In the genomic region with DNA sequence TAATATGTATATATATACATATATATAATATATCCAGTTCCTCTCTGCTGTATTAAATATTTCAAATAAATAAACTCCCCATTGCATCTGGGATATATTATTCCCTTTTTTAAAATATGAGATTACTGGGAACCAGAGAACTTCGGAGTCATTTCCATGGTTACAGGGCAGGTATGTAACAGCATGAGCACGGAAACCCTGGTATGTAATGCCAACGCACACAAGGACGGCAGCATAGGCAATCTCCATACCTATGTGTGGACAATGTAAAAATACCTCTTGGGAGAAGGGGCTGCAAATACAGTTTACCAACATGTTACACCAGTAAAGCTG, we compare ENCODE assay signal across 10 cellular contexts.
DNase-seq lines count a peak whose midpoint lies in the region; ATAC-seq and TF ChIP-seq lines count a peak whose summit lies in the region.
"Had no signal": no experiment of that assay in that cellular context is flagged by ENCODE, and none has a peak within 500 bp of the region (broad histone marks: within the 10 kb centered on the region; RNA-seq: fewer than 3 reads in every experiment).

No MANE protein-coding gene starts in this region.

- intact Hi-C loops in A673 (cut with micrococcal nuclease; ENCODE audit: unreplicated experiment) (no loop called here), natural killer cell (cut with micrococcal nuclease) (no loop called here)

- no peaks in the 10 kb centered on the region for H3K4me1 Mint-ChIP-seq in central memory CD8-positive, alpha-beta T cell
- peaks cover 0 to 5% of the 10 kb centered on the region in 2 donors for H3K4me1 Mint-ChIP-seq in natural killer cell

- H3K9me3 Mint-ChIP-seq in central memory CD8-positive, alpha-beta T cell = no peaks in the 10 kb centered on the region
- no peaks in the 10 kb centered on the region for H3K9me3 Mint-ChIP-seq in natural killer cell

- CTCF ChIA-PET in A673 (lab: Charles Lee) = no interaction called here
- CTCF ChIA-PET in HEK293T (lab: Yijun Ruan, JAX) = interaction anchor here (1.4 kb wide), 1 partner anchor 25 kb away, joined by 4 read pairs; no protein-coding TSS in a partner anchor

- no peaks in the 10 kb centered on the region for H3K4me1 ChIP-seq in A673 (ENCODE audit: insufficient read depth, low read length, poor library complexity, severe bottlenecking)

- H3K9me3 ChIP-seq in A673 (ENCODE audit: low read depth, low read length, poor library complexity, severe bottlenecking) = no peaks in the 10 kb centered on the region

- TF ChIP-seq CTCF in A673 (conservative IDR thresholded peaks at IDR 0.05; ENCODE audit: low read depth, low read length) (no peak; the same call in 1 of the 2 replicates), natural killer cell (IDR thresholded peaks at IDR 0.05) (no peak)

- POLR2A ChIA-PET in A673 (lab: Charles Lee; ENCODE audit: low non-redundant PET) = no interaction called here
- POLR2A ChIA-PET in HEK293T (lab: Yijun Ruan, JAX) = interaction anchor here (1.1 kb wide), 2 partner anchors 59 to 63 kb away, joined by 4 to 6 read pairs; a partner anchor contains a TSS

- H3K27me3 ChIP-seq in A673 (replicated peaks; ENCODE audit: insufficient read depth, low read depth, low read length, poor library complexity) = no peaks in the 10 kb centered on the region

- H3K27ac Mint-ChIP-seq in central memory CD8-positive, alpha-beta T cell (ENCODE audit: low read depth) = peak overlapping the region; percentile 78
- H3K27ac Mint-ChIP-seq in natural killer cell = peak overlapping the region in 1 of 2 donors; percentile 65

- peak overlapping the region; percentile 59 for H3K4me3 ChIP-seq in A673 (ENCODE audit: low read depth, low read length, poor library complexity, severe bottlenecking)

- DNase-seq in A673 (ENCODE audit: low spot score) (no peak), HEK293T (ENCODE audit: extremely low spot score) (no peak), natural killer cell (no peak), GM19238 (ENCODE audit: insufficient read length, low spot score) (no peak), cortex of kidney (lab: John Stamatoyannopoulos, UW) (no peak), NCI-H187 treated with DMSO at 0.1 percent for 48 hours (lab: John Stamatoyannopoulos, UW) (no peak)
- no peak for DNase-seq in central memory CD8-positive, alpha-beta T cell (ENCODE audit: low spot score in 2 of 2)
- DNase-seq in stimulated activated CD4-positive, alpha-beta T cell treated with anti-CD3 and anti-CD28 coated beads, Interleukin-4, amount 100 ng/mL, for 4 hours = no peak
- DNase-seq: mesenchymal stem cell had no signal

- BruUV-seq in A673 (replicated peaks; lab: Mats Ljungman, UMichigan) = no TSS peak

- H3K36me3 Mint-ChIP-seq in central memory CD8-positive, alpha-beta T cell (ENCODE audit: insufficient read depth) = peaks cover 3% of the 10 kb centered on the region
- no peaks in the 10 kb centered on the region for H3K36me3 Mint-ChIP-seq in natural killer cell

- H3K27ac ChIP-seq in A673 (ENCODE audit: low read depth, low read length, poor library complexity, severe bottlenecking) = no peak overlapping the region

- H3K36me3 ChIP-seq in A673 (ENCODE audit: insufficient read depth, low read length, poor library complexity, severe bottlenecking) = no peaks in the 10 kb centered on the region

- ATAC-seq in central memory CD8-positive, alpha-beta T cell (replicated peaks; ENCODE audit: extremely low read depth, poor library complexity, severe bottlenecking) = no peak
- ATAC-seq in natural killer cell = peak in 1 of 3 donors; percentile 7
- ATAC-seq: Panc1 had no signal

- peak overlapping the region; percentile 76 for H3K4me3 Mint-ChIP-seq in central memory CD8-positive, alpha-beta T cell
- peak overlapping the region; percentile 80 for H3K4me3 Mint-ChIP-seq in natural killer cell

- no peaks in the 10 kb centered on the region for H3K27me3 Mint-ChIP-seq in central memory CD8-positive, alpha-beta T cell
- H3K27me3 Mint-ChIP-seq in natural killer cell (ENCODE audit: low read depth in 2 of 2) = peaks cover 4 to 6% of the 10 kb centered on the region in 2 donors

TF ChIP-seq in HEK293T, 16 proteins besides CTCF, POLR2A, EP300 and RAD21:
- TF ChIP-seq NFRKB (IDR thresholded peaks at IDR 0.05) = no peak
- no peak for TF ChIP-seq LEF1 (IDR thresholded peaks at IDR 0.05; ENCODE audit: borderline replicate concordance)
- TF ChIP-seq HDGF (IDR thresholded peaks at IDR 0.05; ENCODE audit: borderline replicate concordance) = no peak
- TF ChIP-seq ARNT (IDR thresholded peaks at IDR 0.05) = no peak
- TF ChIP-seq BHLHE40 (IDR thresholded peaks at IDR 0.05; ENCODE audit: borderline replicate concordance) = no peak
- TF ChIP-seq FOXM1 (IDR thresholded peaks at IDR 0.05; ENCODE audit: borderline replicate concordance) = no peak
- TF ChIP-seq, protein P1, sequence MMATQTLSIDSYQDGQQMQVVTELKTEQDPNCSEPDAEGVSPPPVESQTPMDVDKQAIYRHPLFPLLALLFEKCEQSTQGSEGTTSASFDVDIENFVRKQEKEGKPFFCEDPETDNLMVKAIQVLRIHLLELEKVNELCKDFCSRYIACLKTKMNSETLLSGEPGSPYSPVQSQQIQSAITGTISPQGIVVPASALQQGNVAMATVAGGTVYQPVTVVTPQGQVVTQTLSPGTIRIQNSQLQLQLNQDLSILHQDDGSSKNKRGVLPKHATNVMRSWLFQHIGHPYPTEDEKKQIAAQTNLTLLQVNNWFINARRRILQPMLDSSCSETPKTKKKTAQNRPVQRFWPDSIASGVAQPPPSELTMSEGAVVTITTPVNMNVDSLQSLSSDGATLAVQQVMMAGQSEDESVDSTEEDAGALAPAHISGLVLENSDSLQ (IDR thresholded peaks at IDR 0.05) = 0 out of 2 replicates have a peak, but pooled peaks have one; percentile 38
- no peak for TF ChIP-seq SP1 (IDR thresholded peaks at IDR 0.05)
TF ChIP-seq in HEK293T: peak in this region for 1.
